Comparison of ENCODE assay signal across 12 cellular contexts in genomic region chr2:97849881-97850540, GRCh38.
DNase-seq lines count a peak whose midpoint lies in the region; ATAC-seq lines count a peak whose summit lies in the region.
"Had no signal": no experiment of that assay in that cellular context is flagged by ENCODE, and none has a peak within 500 bp of the region (broad histone marks: within the 10 kb centered on the region; RNA-seq: fewer than 3 reads in every experiment).

No MANE protein-coding gene starts in this region.

- H4K20me1 ChIP-seq in Karpas-422 (ENCODE audit: insufficient read depth, low read depth, low read length) = peaks cover 28% of the 10 kb centered on the region

- peak; percentile 77 for ATAC-seq in GM18868 (IDR thresholded peaks at IDR 0.05; ENCODE audit: unreplicated experiment)
- peak; percentile 56 for ATAC-seq in HG02763 (IDR thresholded peaks at IDR 0.05; ENCODE audit: unreplicated experiment)
- no peak for ATAC-seq in T-helper 17 cell
- ATAC-seq in HG03025 (IDR thresholded peaks at IDR 0.05; ENCODE audit: low FRiP score, unreplicated experiment) = no peak

- no peak overlapping the region for H3K4me2 ChIP-seq in Karpas-422 (ENCODE audit: low read depth, low read length, poor library complexity, severe bottlenecking)

- no peaks in the 10 kb centered on the region for H3K79me2 ChIP-seq in Karpas-422 (ENCODE audit: low read length)

- H3K27me3 ChIP-seq in Karpas-422 (ENCODE audit: low read length) = no peaks in the 10 kb centered on the region

- H3K4me3 ChIP-seq in Karpas-422 (ENCODE audit: low read length) = no peak overlapping the region

- H2AFZ ChIP-seq in Karpas-422 (ENCODE audit: low read length) = no peak overlapping the region

- H3K9me3 ChIP-seq in T-helper 17 cell (ENCODE audit: control insufficient read depth, low read length, poor library complexity, severe bottlenecking) (no peaks in the 10 kb centered on the region), Karpas-422 (ENCODE audit: low read length) (no peaks in the 10 kb centered on the region)

- H3K36me3 Mint-ChIP-seq in T-helper 17 cell (ENCODE audit: low read depth) (peaks cover 2% of the 10 kb centered on the region), immature natural killer cell (peaks cover 0 to 10% (median 7%) of the 10 kb centered on the region in 3 donors)

- H3K36me3 ChIP-seq in Karpas-422 (ENCODE audit: insufficient read depth, low read length) = no peaks in the 10 kb centered on the region

- peaks cover 37% of the 10 kb centered on the region for H3K4me1 Mint-ChIP-seq in T-helper 17 cell
- H3K4me1 Mint-ChIP-seq in immature natural killer cell = peaks cover 40 to 61% of the 10 kb centered on the region in 2 donors

- H3K9me2 ChIP-seq in Karpas-422 (replicated peaks; ENCODE audit: insufficient read depth, low read length) = no peaks in the 10 kb centered on the region

- H3K27ac Mint-ChIP-seq in T-helper 17 cell (peak overlapping the region; percentile 39), immature natural killer cell (peak overlapping the region in 3 of 6 donors; percentile 0 to 19 (median 6))

- H3K9me3 Mint-ChIP-seq in immature natural killer cell = no peaks in the 10 kb centered on the region

- DNase-seq in T-helper 17 cell = no peak
- no peak for DNase-seq in immature natural killer cell
- no peak for DNase-seq in Karpas-422
- DNase-seq in NCI-H1436 treated with DMSO at 0.1 percent for 48 hours (lab: John Stamatoyannopoulos, UW) = no peak
- DNase-seq in stimulated activated CD4-positive, alpha-beta T cell treated with anti-CD3 and anti-CD28 coated beads, Interleukin-12 subunit alpha, Interleukin-12 subunit beta, amount 100 ng/mL, for 4 hours = no peak
- DNase-seq: HCEC 1CT, MM.1S, PC-3, retina had no signal

- peak overlapping the region; percentile 68 for H3K4me3 Mint-ChIP-seq in T-helper 17 cell
- H3K4me3 Mint-ChIP-seq in immature natural killer cell = peak overlapping the region in 3 of 5 donors; percentile 7 to 39 (median 16)

- no peak overlapping the region for H3K9ac ChIP-seq in Karpas-422 (ENCODE audit: low read length)

- H3K27me3 Mint-ChIP-seq in T-helper 17 cell (no peaks in the 10 kb centered on the region), immature natural killer cell (ENCODE audit: low read depth in 3 of 3) (no peaks in the 10 kb centered on the region)

- no peak overlapping the region for H3K27ac ChIP-seq in Karpas-422 (ENCODE audit: low read length)

- peaks cover 9% of the 10 kb centered on the region; the same call in 1 of the 2 replicates for H3K4me1 ChIP-seq in Karpas-422 (ENCODE audit: low read length)

Comparison
In these comparisons a context has a peak if more than half of its experiments do, and no peak if none do; other contexts are left out.
1. ATAC-seq: peak in GM18868 (single experiment) and HG02763 (single experiment); none in T-helper 17 cell (single experiment) and HG03025 (single experiment).